In the genomic region with DNA sequence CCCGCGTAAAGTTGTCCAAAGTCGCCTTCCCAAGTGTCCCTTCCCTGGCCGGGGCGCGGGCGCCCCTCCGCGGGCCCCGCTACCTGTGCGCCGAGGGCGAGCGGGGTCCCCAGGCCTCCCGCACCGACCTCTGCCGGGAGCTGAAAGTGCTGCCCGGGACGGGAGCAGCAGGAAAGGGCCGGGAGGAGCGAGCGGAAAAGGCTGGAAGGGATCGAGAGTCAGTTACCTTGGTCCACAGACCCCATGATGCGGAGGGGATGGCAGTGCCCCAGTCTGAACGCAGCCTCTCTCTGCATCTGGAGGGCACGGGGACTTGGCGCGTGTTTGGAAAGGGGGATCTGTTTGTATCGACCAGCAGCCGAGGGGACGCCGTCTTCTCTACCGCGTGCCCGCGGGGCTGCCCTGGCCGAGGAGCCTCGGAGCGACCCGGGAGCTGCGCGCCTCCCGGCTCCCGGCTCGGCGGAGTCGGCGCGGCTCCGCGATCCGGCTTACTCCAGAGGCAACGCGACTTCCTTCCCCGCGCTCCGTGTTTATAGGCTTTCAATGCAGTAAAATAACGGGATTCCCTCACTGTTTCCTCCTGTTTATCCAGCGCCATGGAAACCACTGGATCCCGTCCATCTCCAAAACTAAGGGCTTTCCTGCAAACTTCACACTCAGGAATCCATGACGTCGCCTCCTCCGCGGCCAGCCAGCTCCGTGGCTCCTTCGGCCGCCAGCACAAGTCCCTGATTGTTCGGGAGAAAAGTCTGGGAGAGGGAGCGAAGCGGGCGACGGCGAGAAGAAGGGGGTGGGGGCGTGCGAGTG, we compare ENCODE assay signal across 9 cellular contexts. TPM values are rescaled to one million over a fixed set of nuclear protein-coding genes. Genes with fewer than 3 reads are reported as not detected.
DNase-seq lines count a peak whose midpoint lies in the region; ATAC-seq, FAIRE-seq and TF ChIP-seq lines count a peak whose summit lies in the region.
"Had no signal": no experiment of that assay in that cellular context is flagged by ENCODE, and none has a peak within 500 bp of the region (broad histone marks: within the 10 kb centered on the region; RNA-seq: fewer than 3 reads in every experiment).

No MANE protein-coding gene starts in this region.

- WGBS in ovary, 3 donors, result 0% methylated on average over 68 to 75 of the region's 75 CpGs

- H3K9me3 ChIP-seq in astrocyte (ENCODE audit: insufficient read depth, low read depth, low read length), result no peaks in the 10 kb centered on the region
- H3K9me3 ChIP-seq in left ventricle myocardium inferior (replicated peaks), result no peaks in the 10 kb centered on the region
- no peaks in the 10 kb centered on the region for H3K9me3 ChIP-seq in ovary

- H3K27ac Mint-ChIP-seq in astrocyte (ENCODE audit: unreplicated experiment), result peak overlapping the region; percentile 96

- peak overlapping the region; percentile 85 for H3K4me3 Mint-ChIP-seq in astrocyte (ENCODE audit: unreplicated experiment)

- H3K27me3 Mint-ChIP-seq in astrocyte (ENCODE audit: low read depth, unreplicated experiment), result peaks cover 3% of the 10 kb centered on the region

- H2AFZ ChIP-seq in astrocyte (ENCODE audit: low read depth, low read length), result peak overlapping the region; percentile 55

- H3K36me3 ChIP-seq in astrocyte (ENCODE audit: insufficient read depth, low read length) (no peaks in the 10 kb centered on the region), left ventricle myocardium inferior (no peaks in the 10 kb centered on the region), ovary (no peaks in the 10 kb centered on the region)

- TF ChIP-seq POLR2A in ovary (IDR thresholded peaks at IDR 0.05), result peak; percentile 88

- peak; percentile 27 for DNase-seq in activated CD4-positive, alpha-beta T cell treated with anti-CD3 and anti-CD28 coated beads for 48 hours
- DNase-seq in activated CD4-positive, alpha-beta T cell treated with anti-CD3 and anti-CD28 coated beads for 1 hour, result no peak
- DNase-seq in NCI-H748 (lab: John Stamatoyannopoulos, UW; ENCODE audit: unreplicated experiment), result peak; percentile 31
- DNase-seq in astrocyte (ENCODE audit: low read depth), result peak; percentile 96
- DNase-seq in left ventricle myocardium inferior, result peak; percentile 81
- peak; percentile 85 to 95 (median 88) for DNase-seq in ovary

- H3K4me3 ChIP-seq in astrocyte (ENCODE audit: insufficient read depth, low read depth, low read length), result peak overlapping the region; percentile 84
- H3K4me3 ChIP-seq in left ventricle myocardium inferior, result peak overlapping the region; percentile 70
- H3K4me3 ChIP-seq in ovary, result peak overlapping the region; percentile 50

- H3K9me3 Mint-ChIP-seq in astrocyte (ENCODE audit: unreplicated experiment), result no peaks in the 10 kb centered on the region

- peaks cover 25% of the 10 kb centered on the region for H4K20me1 ChIP-seq in astrocyte (ENCODE audit: insufficient read depth, low read length)

- H3K36me3 Mint-ChIP-seq in astrocyte (ENCODE audit: low read depth, unreplicated experiment), result no peaks in the 10 kb centered on the region

- ATAC-seq in HG03342 (IDR thresholded peaks at IDR 0.05; ENCODE audit: unreplicated experiment), result no peak
- ATAC-seq in HG03045 (IDR thresholded peaks at IDR 0.05; ENCODE audit: unreplicated experiment), result no peak

- peak; percentile 37 for TF ChIP-seq EP300 in ovary (IDR thresholded peaks at IDR 0.05)

- FAIRE-seq in astrocyte (lab: Jason Lieb, UNC), result no peak
- FAIRE-seq: GM18507 had no signal

- H3K9ac ChIP-seq in astrocyte (ENCODE audit: low read length), result peak overlapping the region; percentile 99

- intact Hi-C loops in left ventricle myocardium inferior (cut with micrococcal nuclease), result no loop called here
- intact Hi-C loops in ovary (cut with DNase I), result loop anchor here in 3 of 4 donors (5.0 to 10.0 kb wide), 4 partner anchors 68 to 1295 kb away; no protein-coding TSS in a partner anchor

- TF ChIP-seq CTCF in astrocyte (IDR thresholded peaks at IDR 0.05; ENCODE audit: insufficient read depth, low read depth, low read length), result no peak
- peak; percentile 42 for TF ChIP-seq CTCF in left ventricle myocardium inferior (IDR thresholded peaks at IDR 0.05; ENCODE audit: borderline replicate concordance)
- TF ChIP-seq CTCF in ovary (IDR thresholded peaks at IDR 0.05), result no peak

- H3K4me2 ChIP-seq in astrocyte (ENCODE audit: low read length), result peak overlapping the region; percentile 99

- peaks cover 16% of the 10 kb centered on the region for H3K79me2 ChIP-seq in astrocyte (ENCODE audit: insufficient read depth, low read length)

- peaks cover 27% of the 10 kb centered on the region for H3K4me1 ChIP-seq in astrocyte (ENCODE audit: insufficient read depth, low read length)
- H3K4me1 ChIP-seq in left ventricle myocardium inferior, result peaks cover 54% of the 10 kb centered on the region
- peaks cover 11% of the 10 kb centered on the region for H3K4me1 ChIP-seq in ovary (ENCODE audit: insufficient read depth)

- H3K27ac ChIP-seq in astrocyte (ENCODE audit: low read depth, low read length) (peak overlapping the region; percentile 98), left ventricle myocardium inferior (replicated peaks) (peak overlapping the region; percentile 88), ovary (peak overlapping the region; percentile 88 to 96)

- no peaks in the 10 kb centered on the region for H3K27me3 ChIP-seq in astrocyte (ENCODE audit: insufficient read depth, low read length)
- peaks cover 10% of the 10 kb centered on the region for H3K27me3 ChIP-seq in left ventricle myocardium inferior (ENCODE audit: low read depth)
- H3K27me3 ChIP-seq in ovary, result no peaks in the 10 kb centered on the region

- peaks cover 29% of the 10 kb centered on the region for H3K4me1 Mint-ChIP-seq in astrocyte (ENCODE audit: low read depth, unreplicated experiment)

RNA-seq across cellular contexts. Expression of gene NFATC2, which starts 20.0 kb away (rescaled TPM):
- total RNA-seq in astrocyte (3.9 and 4.1 TPM in 2 replicates), left ventricle myocardium inferior (4.2 TPM), ovary (1 to 10 TPM; 3.7 to 9.4 (median 5.1) TPM)
- 1 to 10 TPM; 2.2 to 6.7 TPM for polyA plus RNA-seq in ovary
